ENCODE assay signal across 26 cellular contexts in genomic region chr20:25269057-25269832, GRCh38. TPM values are rescaled to one million over a fixed set of nuclear protein-coding genes. Genes with fewer than 3 reads are reported as not detected.
DNase-seq lines count a peak whose midpoint lies in the region; ATAC-seq and TF ChIP-seq lines count a peak whose summit lies in the region.
"Had no signal": no experiment of that assay in that cellular context is flagged by ENCODE, and none has a peak within 500 bp of the region (broad histone marks: within the 10 kb centered on the region; RNA-seq: fewer than 3 reads in every experiment).

No MANE protein-coding gene starts in this region.

- TF ChIP-seq POLR2A in sigmoid colon (IDR thresholded peaks at IDR 0.05) = no peak
- no peak for TF ChIP-seq POLR2A in GM18505 (IDR thresholded peaks at IDR 0.05; ENCODE audit: borderline replicate concordance, extremely low read depth, insufficient read depth, insufficient read length)

- intact Hi-C loops in left cardiac atrium (cut with DNase I) = no loop called here
- intact Hi-C loops in sigmoid colon (cut with DNase I) = no loop called here

- no peak for TF ChIP-seq CTCF in RWPE1 (conservative IDR thresholded peaks at IDR 0.05; ENCODE audit: low read depth)
- no peak for TF ChIP-seq CTCF in sigmoid colon (IDR thresholded peaks at IDR 0.05)

- peaks cover 15 to 53% (median 28%) of the 10 kb centered on the region in 4 donors for H3K36me3 ChIP-seq in sigmoid colon
- H3K36me3 ChIP-seq: breast epithelium had no signal

- POLR2A ChIA-PET in RWPE1 (lab: Yijun Ruan, JAX; ENCODE audit: low non-redundant PET) = no interaction called here

- no peak overlapping the region for H3K4me3 ChIP-seq in sigmoid colon
- H3K4me3 ChIP-seq: breast epithelium, MG63, PC-9, prostate gland, SJSA1, skin epidermis, tibial nerve had no signal

- CTCF ChIA-PET in RWPE1 (lab: Yijun Ruan, JAX) = interaction anchor here (0.6 to 0.7 kb wide), 2 partner anchors 309 to 464 kb away, joined by 3 read pairs; no protein-coding TSS in a partner anchor

- WGBS in sigmoid colon, 2 donors = 86 to 91% methylated on average over 11 of the region's 11 CpGs

- peaks cover 0 to 44% (median 38%) of the 10 kb centered on the region in 4 donors for H3K4me1 ChIP-seq in sigmoid colon
- H3K4me1 ChIP-seq: SJSA1, tibial nerve had no signal

- ATAC-seq in left cardiac atrium (no peak), GM18505 (IDR thresholded peaks at IDR 0.05; ENCODE audit: unreplicated experiment) (no peak)

- H3K9me3 ChIP-seq in sigmoid colon = no peaks in the 10 kb centered on the region
- H3K9me3 ChIP-seq: breast epithelium, MG63, prostate gland, SJSA1, tibial nerve had no signal

- no peak for TF ChIP-seq EP300 in sigmoid colon (IDR thresholded peaks at IDR 0.05)

- no peaks in the 10 kb centered on the region for H3K27me3 ChIP-seq in sigmoid colon
- H3K27me3 ChIP-seq: breast epithelium, MG63, SJSA1, tibial nerve had no signal

- DNase-seq in NCI-H1092 treated with DMSO at 0.1 percent for 48 hours (lab: John Stamatoyannopoulos, UW) (peak; percentile 18), NCI-H1092 (lab: John Stamatoyannopoulos, UW) (no peak), RWPE1 (ENCODE audit: low spot score) (no peak), left cardiac atrium (peak; percentile 15), sigmoid colon (peak; percentile 39), iPS-NIHi11 (ENCODE audit: low spot score) (no peak), T-helper 2 cell (no peak)
- DNase-seq: activated CD4-positive, alpha-beta T cell treated with anti-CD3 and anti-CD28 coated beads, Interleukin-2, amount 50 U/mL, for 4 hours; activated naive CD4-positive, alpha-beta T cell treated with Interleukin-2 at 50 U/mL for 16 hours; activated T-cell treated with anti-CD3 and anti-CD28 coated beads for 4 hours; amniotic stem cell; H7; IMR-90; MG63; NCI-H1436; NCI-H2107; nephron progenitor cell; PC-9; stimulated activated naive CD4-positive, alpha-beta T cell had no signal

- H3K27ac ChIP-seq in RWPE1 (peak overlapping the region; percentile 2; the same call in 1 of the 2 replicates), sigmoid colon (peak overlapping the region; percentile 15 to 62 (median 30))
- H3K27ac ChIP-seq: 22Rv1, breast epithelium, PC-9, SJSA1, skin epidermis, tibial nerve had no signal

RNA-seq across cellular contexts. Expression of gene PYGB, which starts 21.4 kb away (rescaled TPM):
- total RNA-seq in left cardiac atrium = 100 to 1,000 TPM; 103 to 152 TPM
- total RNA-seq in sigmoid colon = 100 to 1,000 TPM; 147 to 317 (median 226) TPM
- polyA plus RNA-seq in sigmoid colon = 100 to 1,000 TPM in 2 of 3 donors, 10 to 100 TPM in 1; 45.6 to 198 (median 163) TPM

Comparison
In these comparisons a context has a peak if more than half of its experiments do, and no peak if none do; other contexts are left out.
1. DNase-seq: peak in NCI-H1092 treated with DMSO at 0.1 percent for 48 hours (single experiment), left cardiac atrium (single experiment) and sigmoid colon (single experiment); none in NCI-H1092 (single experiment), RWPE1 (single experiment), iPS-NIHi11 (single experiment) and T-helper 2 cell (0 of 5).